22 cellular contexts compared by ENCODE assay signal in the genomic region with DNA sequence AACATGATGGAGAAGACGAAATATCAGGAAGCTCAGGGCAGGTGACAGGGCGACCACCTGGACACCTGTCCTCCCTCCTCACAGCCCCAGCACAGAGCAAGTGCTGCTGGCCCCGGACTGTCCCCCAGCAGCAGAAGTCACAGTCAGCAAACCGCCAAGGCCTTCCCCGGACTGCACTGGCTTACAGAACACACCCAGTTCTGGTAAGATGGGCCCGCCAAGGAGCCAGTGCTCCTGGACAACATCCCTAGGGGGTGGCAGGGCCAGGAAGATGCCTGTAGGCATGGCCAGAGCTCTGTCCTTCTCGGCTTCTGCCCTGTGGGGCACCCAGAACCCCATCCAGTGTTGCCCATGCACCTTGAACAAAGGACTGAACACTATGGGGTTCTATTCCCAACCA.
A peak's percentile ranks its signal among the peaks of the same experiment; 100 is the strongest.
DNase-seq lines count a peak whose midpoint lies in the region; ATAC-seq and TF ChIP-seq lines count a peak whose summit lies in the region.
"Had no signal": no experiment of that assay in that cellular context is flagged by ENCODE, and none has a peak within 500 bp of the region (broad histone marks: within the 10 kb centered on the region; RNA-seq: fewer than 3 reads in every experiment).

No MANE protein-coding gene starts in this region.

- CTCF ChIA-PET in activated CD4-positive, alpha-beta T cell treated with anti-CD3 and anti-CD28 coated beads, Interleukin-2, amount 10 ng/mL, durations not matched to agents 7 days and 5 days (lab: Charles Lee) = interaction anchor here (1.9 kb wide), 1 partner anchor 8 kb away, joined by 5 read pairs; no protein-coding TSS in a partner anchor
- CTCF ChIA-PET in CD8-positive, alpha-beta memory T cell (lab: Charles Lee) = interaction anchor here (0.8 to 2.1 kb wide), 6 partner anchors 15 to 77 kb away, joined by 3 to 6 read pairs (median 4); partner anchors contain the start of gene BCL11B

- no peaks in the 10 kb centered on the region for H3K27me3 ChIP-seq in CD8-positive, alpha-beta memory T cell (ENCODE audit: insufficient read depth, low read length, poor library complexity, severe bottlenecking)
- no peaks in the 10 kb centered on the region for H3K27me3 ChIP-seq in prostate gland (replicated peaks; ENCODE audit: insufficient read depth)
- H3K27me3 ChIP-seq: hepatocyte, Peyer's patch, SJSA1 had no signal

- DNase-seq in activated CD4-positive, alpha-beta T cell treated with anti-CD3 and anti-CD28 coated beads, Interleukin-2, amount 10 ng/mL, durations not matched to agents 7 days and 5 days = no peak
- DNase-seq in activated CD4-positive, alpha-beta T cell treated with anti-CD3 and anti-CD28 coated beads, Interleukin-2, amount 50 U/mL, for 4 hours = no peak
- peak in 1 of 5 donors; percentile 49 for DNase-seq in CD8-positive, alpha-beta memory T cell
- DNase-seq in activated naive CD4-positive, alpha-beta T cell treated with anti-CD3 and anti-CD28 coated beads, Interleukin-2, amount 50 U/mL, for 72 hours (ENCODE audit: low spot score in 2 of 2) = peak in 1 of 2 donors; percentile 55
- DNase-seq in natural killer cell treated with Interleukin-12 subunit alpha and Interleukin-12 subunit beta and Interleukin-15 and Interleukin-18, amount 100 ng/mL, for 72 hours (ENCODE audit: low spot score) = no peak
- no peak for DNase-seq in COLO829 (ENCODE audit: low spot score)
- no peak for DNase-seq in prostate gland (ENCODE audit: low spot score)
- DNase-seq: activated CD4-positive, CD25-positive, alpha-beta regulatory T cell; activated CD8-positive, alpha-beta memory T cell treated with anti-CD3 and anti-CD28 coated beads, Interleukin-2, amount 50 U/mL, for 48 hours; DMS 273 treated with DMSO at 0.1 percent for 48 hours; HFFc6; NCI-H1105; NCI-H2081; NK-92 treated with Interleukin-12 subunit alpha and Interleukin-12 subunit beta, amount 100 ng/mL, for 24 hours; stimulated activated CD4-positive, alpha-beta T cell treated with anti-CD3 and anti-CD28 coated beads, Interleukin-12 subunit alpha, Interleukin-12 subunit beta, amount 100 ng/mL, for 4 hours; T-helper 9 cell had no signal

- intact Hi-C loops in prostate gland (cut with DNase I) = no loop called here

- H3K36me3 ChIP-seq in CD8-positive, alpha-beta memory T cell (ENCODE audit: insufficient read depth, low read length) = peaks cover 24% of the 10 kb centered on the region
- H3K36me3 ChIP-seq in prostate gland = no peaks in the 10 kb centered on the region
- H3K36me3 ChIP-seq: Peyer's patch, SJSA1 had no signal

- H3K4me1 ChIP-seq in CD8-positive, alpha-beta memory T cell (ENCODE audit: insufficient read depth, low read length) = peaks cover 99% of the 10 kb centered on the region
- H3K4me1 ChIP-seq in prostate gland (replicated peaks) = peaks cover 7% of the 10 kb centered on the region

- no peaks in the 10 kb centered on the region for H3K9me3 Mint-ChIP-seq in activated CD4-positive, alpha-beta T cell treated with anti-CD3 and anti-CD28 coated beads, Interleukin-2, amount 10 ng/mL, durations not matched to agents 7 days and 5 days
- no peaks in the 10 kb centered on the region for H3K9me3 Mint-ChIP-seq in CD8-positive, alpha-beta memory T cell
- no peaks in the 10 kb centered on the region for H3K9me3 Mint-ChIP-seq in activated naive CD4-positive, alpha-beta T cell treated with anti-CD3 and anti-CD28 coated beads, Interleukin-2, amount 50 U/mL, for 72 hours
- no peaks in the 10 kb centered on the region for H3K9me3 Mint-ChIP-seq in natural killer cell treated with Interleukin-12 subunit alpha and Interleukin-12 subunit beta and Interleukin-15 and Interleukin-18, amount 100 ng/mL, for 72 hours

- no peak for ATAC-seq in activated naive CD4-positive, alpha-beta T cell treated with anti-CD3 and anti-CD28 coated beads, Interleukin-2, amount 50 U/mL, for 72 hours
- no peak for ATAC-seq in natural killer cell treated with Interleukin-12 subunit alpha and Interleukin-12 subunit beta and Interleukin-15 and Interleukin-18, amount 100 ng/mL, for 72 hours
- ATAC-seq in HG03469 (IDR thresholded peaks at IDR 0.05; ENCODE audit: unreplicated experiment) = no peak
- ATAC-seq: A549 had no signal

- H3K4me3 Mint-ChIP-seq in activated CD4-positive, alpha-beta T cell treated with anti-CD3 and anti-CD28 coated beads, Interleukin-2, amount 10 ng/mL, durations not matched to agents 7 days and 5 days = peak overlapping the region; percentile 67
- H3K4me3 Mint-ChIP-seq in CD8-positive, alpha-beta memory T cell = peak overlapping the region; percentile 83 to 95 (median 88)
- H3K4me3 Mint-ChIP-seq in natural killer cell treated with Interleukin-12 subunit alpha and Interleukin-12 subunit beta and Interleukin-15 and Interleukin-18, amount 100 ng/mL, for 72 hours = no peak overlapping the region
- H3K4me3 Mint-ChIP-seq: HFFc6 had no signal

- TF ChIP-seq CTCF in prostate gland (IDR thresholded peaks at IDR 0.05) = no peak

- POLR2A ChIA-PET in activated CD4-positive, alpha-beta T cell treated with anti-CD3 and anti-CD28 coated beads, Interleukin-2, amount 10 ng/mL, durations not matched to agents 7 days and 5 days (lab: Charles Lee) = no interaction called here
- POLR2A ChIA-PET in CD8-positive, alpha-beta memory T cell (lab: Charles Lee) = interaction anchor here (0.6 to 1.6 kb wide), 3 partner anchors 11 to 61 kb away, joined by 4 to 7 read pairs (median 4); no protein-coding TSS in a partner anchor

- H3K27ac Mint-ChIP-seq in activated CD4-positive, alpha-beta T cell treated with anti-CD3 and anti-CD28 coated beads, Interleukin-2, amount 10 ng/mL, durations not matched to agents 7 days and 5 days = peak overlapping the region; percentile 95
- H3K27ac Mint-ChIP-seq in CD8-positive, alpha-beta memory T cell = peak overlapping the region; percentile 94 to 98 (median 96)
- H3K27ac Mint-ChIP-seq in activated naive CD4-positive, alpha-beta T cell treated with anti-CD3 and anti-CD28 coated beads, Interleukin-2, amount 50 U/mL, for 72 hours = peak overlapping the region; percentile 90 to 95
- peak overlapping the region; percentile 81 to 90 for H3K27ac Mint-ChIP-seq in natural killer cell treated with Interleukin-12 subunit alpha and Interleukin-12 subunit beta and Interleukin-15 and Interleukin-18, amount 100 ng/mL, for 72 hours
- H3K27ac Mint-ChIP-seq: HFFc6 had no signal

- peaks cover 97% of the 10 kb centered on the region for H3K4me1 Mint-ChIP-seq in activated CD4-positive, alpha-beta T cell treated with anti-CD3 and anti-CD28 coated beads, Interleukin-2, amount 10 ng/mL, durations not matched to agents 7 days and 5 days
- peaks cover 95 to 100% (median 100%) of the 10 kb centered on the region in 3 donors for H3K4me1 Mint-ChIP-seq in CD8-positive, alpha-beta memory T cell
- H3K4me1 Mint-ChIP-seq in natural killer cell treated with Interleukin-12 subunit alpha and Interleukin-12 subunit beta and Interleukin-15 and Interleukin-18, amount 100 ng/mL, for 72 hours (ENCODE audit: low read depth in 2 of 2) = peaks cover 51 to 52% of the 10 kb centered on the region in 2 donors

- peaks cover 73% of the 10 kb centered on the region for H3K36me3 Mint-ChIP-seq in activated CD4-positive, alpha-beta T cell treated with anti-CD3 and anti-CD28 coated beads, Interleukin-2, amount 10 ng/mL, durations not matched to agents 7 days and 5 days (ENCODE audit: low read depth)
- H3K36me3 Mint-ChIP-seq in CD8-positive, alpha-beta memory T cell = peaks cover 5 to 71% (median 8%) of the 10 kb centered on the region in 3 donors
- peaks cover 8 to 31% of the 10 kb centered on the region in 2 donors for H3K36me3 Mint-ChIP-seq in activated naive CD4-positive, alpha-beta T cell treated with anti-CD3 and anti-CD28 coated beads, Interleukin-2, amount 50 U/mL, for 72 hours
- H3K36me3 Mint-ChIP-seq in natural killer cell treated with Interleukin-12 subunit alpha and Interleukin-12 subunit beta and Interleukin-15 and Interleukin-18, amount 100 ng/mL, for 72 hours = no peaks in the 10 kb centered on the region

- no peaks in the 10 kb centered on the region for H3K27me3 Mint-ChIP-seq in activated CD4-positive, alpha-beta T cell treated with anti-CD3 and anti-CD28 coated beads, Interleukin-2, amount 10 ng/mL, durations not matched to agents 7 days and 5 days
- H3K27me3 Mint-ChIP-seq in CD8-positive, alpha-beta memory T cell = peaks cover 0 to 12% of the 10 kb centered on the region in 2 donors
- no peaks in the 10 kb centered on the region for H3K27me3 Mint-ChIP-seq in natural killer cell treated with Interleukin-12 subunit alpha and Interleukin-12 subunit beta and Interleukin-15 and Interleukin-18, amount 100 ng/mL, for 72 hours

- no peaks in the 10 kb centered on the region for H3K9me3 ChIP-seq in CD8-positive, alpha-beta memory T cell (ENCODE audit: low read length)
- H3K9me3 ChIP-seq in prostate gland = no peaks in the 10 kb centered on the region
- H3K9me3 ChIP-seq: A549, Peyer's patch, SJSA1 had no signal

- TF ChIP-seq POLR2A in prostate gland (IDR thresholded peaks at IDR 0.05) = no peak

- WGBS in prostate gland = 92% methylated on average over 7 of the region's 7 CpGs

- H3K4me3 ChIP-seq in CD8-positive, alpha-beta memory T cell (ENCODE audit: low read length) = peak overlapping the region; percentile 13
- no peak overlapping the region for H3K4me3 ChIP-seq in prostate gland
- H3K4me3 ChIP-seq: A549, hepatocyte, Peyer's patch, SJSA1 had no signal

- no peak overlapping the region for H3K27ac ChIP-seq in CD8-positive, alpha-beta memory T cell (ENCODE audit: low read depth, low read length)
- no peak overlapping the region for H3K27ac ChIP-seq in prostate gland
- H3K27ac ChIP-seq: epithelial cell of prostate, hepatocyte, SJSA1 had no signal
